ENCODE assay signal across 7 cellular contexts in genomic region chr18:11613073-11613472, GRCh38. TPM values are rescaled to one million over a fixed set of nuclear protein-coding genes. Genes with fewer than 3 reads are reported as not detected.
"Had no signal": no experiment of that assay in that cellular context is flagged by ENCODE, and none has a peak within 500 bp of the region (broad histone marks: within the 10 kb centered on the region; RNA-seq: fewer than 3 reads in every experiment).

No MANE protein-coding gene starts in this region.

RNA-seq across cellular contexts. Expression of gene SLC35G4, which starts 3.7 kb away (rescaled TPM):
- total RNA-seq: GM23248, GM23338, H1, H4, H7, H9, HFFc6 had no signal
